In the genomic region with DNA sequence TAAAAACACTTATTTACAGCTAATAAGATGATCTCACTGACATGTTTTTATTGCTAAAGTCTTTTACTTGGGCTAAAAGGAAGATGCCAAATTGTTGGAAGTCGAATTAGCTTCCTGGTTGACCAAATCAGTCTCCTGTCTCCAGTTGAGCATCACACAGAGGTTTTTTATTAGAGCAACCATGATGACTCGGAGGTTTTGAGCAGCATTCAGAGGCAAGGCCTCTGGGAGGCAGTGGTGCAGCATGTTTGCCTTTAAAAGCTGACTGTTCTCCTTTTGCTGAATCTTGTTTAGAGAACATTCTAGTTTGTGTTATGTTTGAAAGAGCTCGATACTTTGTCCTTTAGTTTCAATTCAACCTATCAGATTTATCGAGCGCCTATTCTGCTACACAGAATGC, we compare ENCODE assay signal across 8 cellular contexts. TPM values are rescaled to one million over a fixed set of nuclear protein-coding genes. Genes with fewer than 3 reads are reported as not detected.
DNase-seq lines count a peak whose midpoint lies in the region; ATAC-seq, FAIRE-seq and TF ChIP-seq lines count a peak whose summit lies in the region.

No MANE protein-coding gene starts in this region.

- CTCF ChIA-PET in Panc1 (lab: Charles Lee), result interaction anchor here (1.9 kb wide), 1 partner anchor 403 kb away, joined by 6 read pairs; no protein-coding TSS in a partner anchor

- TF ChIP-seq POLR2A in gastroesophageal sphincter (IDR thresholded peaks at IDR 0.05), result no peak

- no peaks in the 10 kb centered on the region for H3K36me3 ChIP-seq in Panc1 (ENCODE audit: control insufficient read depth, insufficient read depth, low read length)
- H3K36me3 ChIP-seq in pancreas, result no peaks in the 10 kb centered on the region
- H3K36me3 ChIP-seq in gastroesophageal sphincter, result no peaks in the 10 kb centered on the region

- peak; percentile 39 for TF ChIP-seq CTCF in Panc1 (IDR thresholded peaks at IDR 0.05)
- peak; percentile 56 for TF ChIP-seq CTCF in fibroblast of mammary gland (conservative IDR thresholded peaks at IDR 0.05; ENCODE audit: control insufficient read depth, insufficient read depth, low read depth, low read length)
- no peak for TF ChIP-seq CTCF in pancreas (IDR thresholded peaks at IDR 0.05)
- peak in 1 of 4 experiments; percentile 29 for TF ChIP-seq CTCF in gastroesophageal sphincter (IDR thresholded peaks at IDR 0.05)

- H3K27ac ChIP-seq in Panc1 (ENCODE audit: low read length) (no peak overlapping the region), pancreas (no peak overlapping the region), gastroesophageal sphincter (no peak overlapping the region)

- 60 to 63% methylated on average over 5 of the region's 5 CpGs for WGBS in pancreas, 2 donors
- WGBS in gastroesophageal sphincter (ENCODE audit: low coverage in 1 of 2), 2 donors, result 72 to 75% methylated on average over 4 to 5 of the region's 5 CpGs

- H3K4me3 ChIP-seq in Panc1 (ENCODE audit: low read depth in 2 of 2, low read length in 2 of 2), result no peak overlapping the region
- H3K4me3 ChIP-seq in fibroblast of mammary gland (ENCODE audit: control insufficient read depth, low read depth, low read length), result no peak overlapping the region
- H3K4me3 ChIP-seq in pancreas, result no peak overlapping the region
- H3K4me3 ChIP-seq in gastroesophageal sphincter, result no peak overlapping the region

- TF ChIP-seq EP300 in gastroesophageal sphincter (IDR thresholded peaks at IDR 0.05), result no peak

- H3K9me3 ChIP-seq in Panc1 (ENCODE audit: control insufficient read depth, insufficient read depth, low read depth, low read length) (no peaks in the 10 kb centered on the region), pancreas (no peaks in the 10 kb centered on the region), gastroesophageal sphincter (no peaks in the 10 kb centered on the region)

- ATAC-seq in Panc1, result no peak
- peak in 3 of 4 donors; percentile 49 to 61 (median 59) for ATAC-seq in pancreas
- ATAC-seq in GM19397 (IDR thresholded peaks at IDR 0.05; ENCODE audit: unreplicated experiment), result no peak
- no peak for ATAC-seq in gastroesophageal sphincter

- FAIRE-seq in pancreas (lab: Jason Lieb, UNC), result no peak

- H3K27me3 ChIP-seq in Panc1 (ENCODE audit: control insufficient read depth, insufficient read depth, low read length), result peaks cover 2% of the 10 kb centered on the region; the same call in 1 of the 2 replicates
- peaks cover 0 to 6% (median 1%) of the 10 kb centered on the region in 4 donors for H3K27me3 ChIP-seq in pancreas
- H3K27me3 ChIP-seq in gastroesophageal sphincter, result peaks cover 32% of the 10 kb centered on the region

- intact Hi-C loops in Panc1 (cut with micrococcal nuclease; ENCODE audit: unreplicated experiment), result no loop called here
- intact Hi-C loops in pancreas (cut with DNase I), result no loop called here

- no TSS peak for BruUV-seq in Panc1 (replicated peaks; lab: Mats Ljungman, UMichigan)

- H3K4me1 ChIP-seq in Panc1 (ENCODE audit: control insufficient read depth, insufficient read depth, low read length), result no peaks in the 10 kb centered on the region
- peaks cover 0 to 10% (median 0%) of the 10 kb centered on the region in 3 donors for H3K4me1 ChIP-seq in pancreas
- H3K4me1 ChIP-seq in gastroesophageal sphincter, result peaks cover 0 to 19% (median 10%) of the 10 kb centered on the region in 3 donors

- DNase-seq in Ammon's horn (ENCODE audit: low spot score) (peak; percentile 87), HCEC 1CT (peak; percentile 60), Panc1 (ENCODE audit: low read depth, low spot score) (no peak), fibroblast of mammary gland (ENCODE audit: low read depth) (peak; percentile 81), pancreas (no peak), HK-2 (ENCODE audit: unreplicated experiment) (no peak)

- POLR2A ChIA-PET in Panc1 (lab: Charles Lee), result no interaction called here

- in situ Hi-C loops in Panc1 (cut with HindIII; ENCODE audit: low pct_unique_long_range_greater_than_20kb, low sequenced_read_pairs), result no loop called here

RNA-seq across cellular contexts. Expression of a gene that starts 2.1 kb away (rescaled TPM):
- 0.74 TPM for total RNA-seq in Panc1 (2021; ENCODE audit: unreplicated experiment)
- 0.53 TPM for polyA plus RNA-seq in Panc1 (2012; ENCODE audit: insufficient read length)
- total RNA-seq in pancreas, result 10 to 100 TPM in 3 of 6 donors, 1 to 10 TPM in 3; 2.7 to 21.9 (median 7.3) TPM
- polyA plus RNA-seq in pancreas, result 100 to 1,000 TPM in 1 of 2 donors, 10 to 100 TPM in 1; 50.8 to 198 TPM
- 10 to 100 TPM in 3 of 4 donors, 1 to 10 TPM in 1; 9.8 to 43.0 (median 39.6) TPM for total RNA-seq in gastroesophageal sphincter

RNA-seq across cellular contexts. Expression of a gene that starts 44.4 kb away (rescaled TPM):
- 27.1 TPM for total RNA-seq in Panc1 (2021; ENCODE audit: unreplicated experiment)
- 23.7 TPM for polyA plus RNA-seq in Panc1 (2012; ENCODE audit: insufficient read length)
- 10 to 100 TPM; 11.0 to 21.6 (median 12.6) TPM for total RNA-seq in pancreas
- polyA plus RNA-seq in pancreas, result 10 to 100 TPM in 1 of 2 donors, 1 to 10 TPM in 1; 9.1 to 10.8 TPM
- total RNA-seq in gastroesophageal sphincter, result 100 to 1,000 TPM in 1 of 4 donors, 10 to 100 TPM in 3; 66.3 to 133 (median 90.2) TPM

Comparison
In these comparisons a context has a peak if more than half of its experiments do, and no peak if none do; other contexts are left out.
1. DNase-seq: peak in Ammon's horn (single experiment), HCEC 1CT (single experiment) and fibroblast of mammary gland (single experiment); none in Panc1 (single experiment), pancreas (0 of 6) and HK-2 (single experiment).
2. ATAC-seq: peak in pancreas (3 of 4); none in Panc1 (single experiment), GM19397 (single experiment) and gastroesophageal sphincter (single experiment).
3. CTCF ChIP-seq: peak in Panc1 (single experiment) and fibroblast of mammary gland (single experiment); none in pancreas (0 of 4).